Comparison of ENCODE assay signal across 8 cellular contexts in the genomic region with DNA sequence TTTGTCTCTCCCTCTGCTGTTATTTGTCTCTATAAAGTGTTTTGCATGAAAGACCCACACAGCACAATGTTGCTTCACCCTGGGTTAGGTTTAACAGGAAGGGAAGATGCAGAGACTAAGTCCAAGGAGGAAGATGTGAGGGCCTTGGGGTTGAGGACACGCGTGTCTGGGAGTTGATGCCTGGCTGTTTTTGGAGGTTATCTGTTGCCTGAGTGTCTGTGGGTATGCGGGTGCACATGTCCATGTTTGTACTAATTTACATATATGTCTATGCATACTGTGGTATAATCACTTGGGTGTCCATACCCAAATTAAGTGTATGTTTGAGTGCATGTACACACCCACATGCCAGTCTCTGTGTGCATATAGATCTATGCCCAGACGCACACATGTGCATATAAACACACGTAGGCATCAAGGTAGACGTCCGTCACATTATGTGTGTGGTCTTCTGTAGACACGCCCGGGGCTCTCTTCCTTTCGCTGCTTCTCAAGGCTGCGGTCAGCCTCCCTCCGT. TPM values are rescaled to one million over a fixed set of nuclear protein-coding genes. Genes with fewer than 3 reads are reported as not detected.
A peak's percentile ranks its signal among the peaks of the same experiment; 100 is the strongest.
DNase-seq lines count a peak whose midpoint lies in the region; ATAC-seq and TF ChIP-seq lines count a peak whose summit lies in the region.

No MANE protein-coding gene starts in this region.

- intact Hi-C loops in CD4-positive, alpha-beta T cell (cut with DNase I, micrococcal nuclease), result loop anchor here (5.0 kb wide), 2 partner anchors 73 to 77 kb away; partner anchors contain the start of gene LDLRAP1 (in 1 of the 2)
- intact Hi-C loops in vagina (cut with DNase I), result loop anchor here (5.0 kb wide), 2 partner anchors 82 to 127 kb away; no protein-coding TSS in a partner anchor

- peak overlapping the region; percentile 65 for H3K27ac ChIP-seq in CD4-positive, alpha-beta T cell (ENCODE audit: low read depth, low read length)
- no peak overlapping the region for H3K27ac ChIP-seq in mesodermal cell (ENCODE audit: low read depth, low read length, severe bottlenecking)
- peak overlapping the region; percentile 89 for H3K27ac ChIP-seq in vagina

- peak overlapping the region; percentile 78 for H3K27ac Mint-ChIP-seq in CD4-positive, alpha-beta T cell
- peak overlapping the region in 4 of 5 experiments; percentile 24 to 80 (median 54) for H3K27ac Mint-ChIP-seq in brain

- H3K4me3 ChIP-seq in mesodermal cell (ENCODE audit: extremely low read depth, insufficient read depth, low read length, poor library complexity, severe bottlenecking), result peak overlapping the region; percentile 49
- H3K4me3 ChIP-seq in vagina, result peak overlapping the region; percentile 49 to 50

- peak; percentile 41 for TF ChIP-seq CTCF in CD4-positive, alpha-beta T cell (IDR thresholded peaks at IDR 0.05)
- no peak for TF ChIP-seq CTCF in brain (conservative IDR thresholded peaks at IDR 0.05)
- no peak for TF ChIP-seq CTCF in vagina (IDR thresholded peaks at IDR 0.05)

- H3K9me3 Mint-ChIP-seq in CD4-positive, alpha-beta T cell, result no peaks in the 10 kb centered on the region
- H3K9me3 Mint-ChIP-seq in brain, result peaks cover 0 to 4% (median 0%) of the 10 kb centered on the region in 5 experiments

- H3K27me3 Mint-ChIP-seq in CD4-positive, alpha-beta T cell, result no peaks in the 10 kb centered on the region
- peaks cover 5% of the 10 kb centered on the region for H3K27me3 Mint-ChIP-seq in brain

- no peaks in the 10 kb centered on the region for H3K9me3 ChIP-seq in CD4-positive, alpha-beta T cell (ENCODE audit: control insufficient read depth, low read length)
- no peaks in the 10 kb centered on the region for H3K9me3 ChIP-seq in mesodermal cell (ENCODE audit: control insufficient read depth, low read length)
- H3K9me3 ChIP-seq in vagina, result no peaks in the 10 kb centered on the region

- DNase-seq in CD4-positive, alpha-beta T cell, result no peak
- DNase-seq in vagina (ENCODE audit: extremely low spot score in 2 of 2) (no peak), dedifferentiated amniotic fluid mesenchymal stem cell (ENCODE audit: extremely low spot score) (no peak), AG08395 (ENCODE audit: low spot score) (no peak)
- no peak for DNase-seq in stimulated activated CD4-positive, alpha-beta T cell treated with anti-CD3 and anti-CD28 coated beads, Interleukin-2, amount 100 ng/mL, for 24 hours

- POLR2A ChIA-PET in CD4-positive, alpha-beta T cell (lab: Charles Lee), result interaction anchor here (0.5 to 3.8 kb wide), 9 partner anchors 15 to 383 kb away, joined by 3 to 36 read pairs (median 3); partner anchors contain the start of genes MTFR1L and SYF2

- 20 to 28% methylated on average over 9 to 10 of the region's 12 CpGs for WGBS in mesodermal cell (ENCODE audit: insufficient coverage in 2 of 2), 2 experiments

- peaks cover 48% of the 10 kb centered on the region for H3K4me1 Mint-ChIP-seq in CD4-positive, alpha-beta T cell (ENCODE audit: low read depth)
- H3K4me1 Mint-ChIP-seq in brain, result peaks cover 32% of the 10 kb centered on the region

- CTCF ChIA-PET in CD4-positive, alpha-beta T cell (lab: Charles Lee), result interaction anchor here (1.0 to 2.0 kb wide), 3 partner anchors 9 to 61 kb away, joined by 3 to 5 read pairs (median 4); no protein-coding TSS in a partner anchor

- H3K4me3 Mint-ChIP-seq in CD4-positive, alpha-beta T cell, result peak overlapping the region; percentile 90
- H3K4me3 Mint-ChIP-seq in brain, result peak overlapping the region; percentile 55 to 81 (median 64)

- no peak for TF ChIP-seq POLR2A in vagina (IDR thresholded peaks at IDR 0.05)

- no peaks in the 10 kb centered on the region for H3K36me3 ChIP-seq in mesodermal cell (ENCODE audit: control insufficient read depth, insufficient read depth, low read length)
- no peaks in the 10 kb centered on the region for H3K36me3 ChIP-seq in vagina

- H3K27me3 ChIP-seq in CD4-positive, alpha-beta T cell (ENCODE audit: control insufficient read depth, insufficient read depth, low read length), result no peaks in the 10 kb centered on the region
- no peaks in the 10 kb centered on the region for H3K27me3 ChIP-seq in vagina

- peaks cover 23% of the 10 kb centered on the region for H3K36me3 Mint-ChIP-seq in CD4-positive, alpha-beta T cell (ENCODE audit: low read depth)
- no peaks in the 10 kb centered on the region for H3K36me3 Mint-ChIP-seq in brain

- ATAC-seq in CD4-positive, alpha-beta T cell (ENCODE audit: poor library complexity), result peak; percentile 4
- peak; percentile 7 for ATAC-seq in HG03442 (IDR thresholded peaks at IDR 0.05; ENCODE audit: unreplicated experiment)

- H3K4me1 ChIP-seq in mesodermal cell (ENCODE audit: control insufficient read depth, insufficient read depth, low read length, poor library complexity, severe bottlenecking) (peaks cover 10% of the 10 kb centered on the region), vagina (peaks cover 42% of the 10 kb centered on the region)

RNA-seq across cellular contexts. Expression of gene MAN1C1, which starts 1.0 kb away (rescaled TPM):
- 10 to 100 TPM; 44.4 to 46.9 TPM for total RNA-seq in CD4-positive, alpha-beta T cell
- 56.4 TPM for polyA plus RNA-seq in brain (ENCODE audit: insufficient read depth, low read depth, low replicate concordance)
- 3.7 TPM for polyA plus RNA-seq in mesodermal cell (2013, experiment 1 of 2)
- 4.7 TPM for polyA plus RNA-seq in mesodermal cell (2013, experiment 2 of 2)
- total RNA-seq in vagina, result 31.4 TPM
